In genomic region chr19:2227415-2228156, GRCh38 we compare ENCODE assay signal across 1 cellular context.
TF ChIP-seq lines count a peak whose summit lies in the region.

No MANE protein-coding gene starts in this region.

TF ChIP-seq in K562, 482 proteins besides CTCF, POLR2A, EP300 and RAD21:
- peak; percentile 47 for TF ChIP-seq PCBP1 (IDR thresholded peaks at IDR 0.05; ENCODE audit: low read depth, low read length, poor library complexity, severe bottlenecking)
- TF ChIP-seq BCL6 (CRISPR knock-in tag; IDR thresholded peaks at IDR 0.05), result no peak
